Comparison of ENCODE assay signal across 37 cellular contexts in genomic region chr16:62088731-62089410, GRCh38. TPM values are rescaled to one million over a fixed set of nuclear protein-coding genes. Genes with fewer than 3 reads are reported as not detected.
"Had no signal": no experiment of that assay in that cellular context is flagged by ENCODE, and none has a peak within 500 bp of the region (broad histone marks: within the 10 kb centered on the region; RNA-seq: fewer than 3 reads in every experiment).

No MANE protein-coding gene starts in this region.

- H3K27me3 ChIP-seq: MG63 had no signal

- H3K9me3 ChIP-seq: MG63 had no signal

- H3K4me3 ChIP-seq: MG63 had no signal

- H3K36me3 ChIP-seq: MG63 had no signal

- DNase-seq: Karpas-422, Kasumi-1, MG63, MM.1S, MV-4-11, NCI-H1048, NCI-H1092, NCI-H1092 treated with DMSO at 0.1 percent for 48 hours, NCI-H1105, NCI-H1105 treated with DMSO at 0.1 percent for 48 hours, NCI-H1417, NCI-H1417 treated with DMSO at 0.1 percent for 48 hours, NCI-H1436, NCI-H1436 treated with DMSO at 0.1 percent for 48 hours, NCI-H146, NCI-H1694, NCI-H1694 treated with DMSO at 0.1 percent for 48 hours, NCI-H187, NCI-H187 treated with DMSO at 0.1 percent for 48 hours, NCI-H1930, NCI-H2029, NCI-H2029 treated with DMSO at 0.1 percent for 48 hours, NCI-H2081, NCI-H2081 treated with DMSO at 0.1 percent for 48 hours, NCI-H2107, NCI-H2171, NCI-H2171 treated with DMSO at 0.1 percent for 48 hours, NCI-H2227 treated with DMSO at 0.1 percent for 48 hours, NCI-H226, NCI-H345, NCI-H446, NCI-H446 treated with DMSO at 0.1 percent for 48 hours, NCI-H510A, NCI-H510A treated with DMSO at 0.1 percent for 48 hours, NCI-H524, NCI-H524 treated with DMSO at 0.1 percent for 48 hours had no signal

RNA-seq across cellular contexts. Expression of gene CDH8, which starts 52.6 kb away (rescaled TPM):
- total RNA-seq: NCI-H460 had no signal
